Comparison of ENCODE assay signal across 22 cellular contexts in the genomic region with DNA sequence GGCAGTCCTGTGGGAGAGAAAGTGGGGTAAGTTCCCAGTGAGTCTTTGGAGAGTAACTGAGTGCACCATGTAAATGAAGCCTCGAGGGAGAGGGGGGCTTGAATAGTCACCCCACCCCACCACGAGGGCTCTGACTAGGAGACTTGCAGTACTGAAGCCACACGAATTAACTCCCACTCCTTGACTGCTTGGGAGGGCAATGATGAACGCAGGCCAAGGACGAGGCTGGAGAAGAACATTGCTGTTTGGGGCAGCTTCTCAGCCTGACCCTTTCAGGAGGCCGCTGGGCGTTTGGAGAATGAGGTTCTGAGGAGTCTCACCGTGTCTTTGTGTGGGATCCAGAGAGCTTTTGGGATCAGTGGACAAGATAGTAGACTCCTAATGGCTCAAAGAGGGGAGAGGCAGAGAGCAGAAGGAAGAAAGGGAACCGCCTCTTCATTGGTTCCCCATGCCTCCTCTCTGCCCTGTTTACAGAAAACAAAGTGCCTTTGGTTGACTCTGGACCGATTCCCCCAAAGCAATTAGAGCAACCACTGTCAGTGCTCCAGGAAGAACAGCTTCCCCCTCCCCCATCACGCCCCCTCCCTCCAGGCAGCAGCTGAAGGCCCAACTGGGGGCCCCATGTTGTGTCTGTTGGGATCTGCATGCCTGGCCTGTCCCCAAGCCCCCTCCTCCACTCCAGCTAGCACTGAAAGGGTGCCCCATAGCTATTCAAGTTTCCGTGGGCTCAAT.
"Had no signal": no experiment of that assay in that cellular context is flagged by ENCODE, and none has a peak within 500 bp of the region (broad histone marks: within the 10 kb centered on the region; RNA-seq: fewer than 3 reads in every experiment).

No MANE protein-coding gene starts in this region.

- H3K36me3 ChIP-seq: brain microvascular endothelial cell, esophagus muscularis mucosa, prostate gland, upper lobe of left lung, WERI-Rb-1 had no signal

- H3K27ac ChIP-seq: brain microvascular endothelial cell, dorsolateral prefrontal cortex, esophagus muscularis mucosa, prostate gland, upper lobe of left lung, WERI-Rb-1 had no signal

- H3K27me3 Mint-ChIP-seq: activated naive CD4-positive, alpha-beta T cell treated with anti-CD3 and anti-CD28 coated beads, Interleukin-2, amount 50 U/mL, for 24 hours had no signal

- H3K9me3 ChIP-seq: esophagus muscularis mucosa, mucosa of descending colon, prostate gland, upper lobe of left lung had no signal

- H3K4me1 Mint-ChIP-seq: activated CD4-positive, alpha-beta T cell treated with anti-CD3 and anti-CD28 coated beads, Interleukin-2, amount 10 ng/mL, durations not matched to agents 7 days and 5 days; activated naive CD4-positive, alpha-beta T cell treated with anti-CD3 and anti-CD28 coated beads, Interleukin-2, amount 50 U/mL, for 24 hours; memory B cell had no signal

- H3K4me3 ChIP-seq: dorsolateral prefrontal cortex, esophagus muscularis mucosa, mucosa of descending colon, prostate gland, upper lobe of left lung had no signal

- H3K36me3 Mint-ChIP-seq: activated naive CD4-positive, alpha-beta T cell treated with anti-CD3 and anti-CD28 coated beads, Interleukin-2, amount 50 U/mL, for 24 hours; memory B cell had no signal

- H3K9me3 Mint-ChIP-seq: activated CD4-positive, alpha-beta T cell treated with anti-CD3 and anti-CD28 coated beads, Interleukin-2, amount 10 ng/mL, durations not matched to agents 7 days and 5 days; activated naive CD4-positive, alpha-beta T cell treated with anti-CD3 and anti-CD28 coated beads, Interleukin-2, amount 50 U/mL, for 24 hours; memory B cell; neural crest cell had no signal

- H3K27me3 ChIP-seq: brain microvascular endothelial cell, dorsolateral prefrontal cortex, esophagus muscularis mucosa, upper lobe of left lung had no signal

- H3K4me3 Mint-ChIP-seq: activated CD4-positive, alpha-beta T cell treated with anti-CD3 and anti-CD28 coated beads, Interleukin-2, amount 10 ng/mL, durations not matched to agents 7 days and 5 days; activated naive CD4-positive, alpha-beta T cell treated with anti-CD3 and anti-CD28 coated beads, Interleukin-2, amount 50 U/mL, for 24 hours; memory B cell; neural crest cell had no signal

- H3K27ac Mint-ChIP-seq: activated CD4-positive, alpha-beta T cell treated with anti-CD3 and anti-CD28 coated beads, Interleukin-2, amount 10 ng/mL, durations not matched to agents 7 days and 5 days; activated naive CD4-positive, alpha-beta T cell treated with anti-CD3 and anti-CD28 coated beads, Interleukin-2, amount 50 U/mL, for 24 hours; memory B cell had no signal

- DNase-seq: activated CD4-positive, alpha-beta T cell treated with anti-CD3 and anti-CD28 coated beads, Interleukin-2, amount 10 ng/mL, durations not matched to agents 7 days and 5 days; activated CD4-positive, CD25-positive, alpha-beta regulatory T cell treated with anti-CD3 and anti-CD28 coated beads, Interleukin-2, amount 50 U/mL, for 72 hours; activated gamma-delta T cell treated with Interleukin-2 at 50 U/mL for 16 hours; activated T-cell treated with anti-CD3 and anti-CD28 coated beads, Interleukin-2, amount 50 U/mL, for 1 hour; anterior cingulate cortex; brain microvascular endothelial cell; central memory CD4-positive, alpha-beta T cell; dorsolateral prefrontal cortex; glutamatergic neuron; hippocampal formation; left colon; mucosa of descending colon; stimulated activated CD4-positive, alpha-beta T cell treated with anti-CD3 and anti-CD28 coated beads, Interleukin-4, amount 100 ng/mL, for 24 hours; stimulated activated naive CD4-positive, alpha-beta T cell treated with Interleukin-2 at 50 U/mL for 16 hours; T-helper 1 cell; upper lobe of left lung; WERI-Rb-1 had no signal
